Comparison of ENCODE assay signal across 26 cellular contexts in the genomic region with DNA sequence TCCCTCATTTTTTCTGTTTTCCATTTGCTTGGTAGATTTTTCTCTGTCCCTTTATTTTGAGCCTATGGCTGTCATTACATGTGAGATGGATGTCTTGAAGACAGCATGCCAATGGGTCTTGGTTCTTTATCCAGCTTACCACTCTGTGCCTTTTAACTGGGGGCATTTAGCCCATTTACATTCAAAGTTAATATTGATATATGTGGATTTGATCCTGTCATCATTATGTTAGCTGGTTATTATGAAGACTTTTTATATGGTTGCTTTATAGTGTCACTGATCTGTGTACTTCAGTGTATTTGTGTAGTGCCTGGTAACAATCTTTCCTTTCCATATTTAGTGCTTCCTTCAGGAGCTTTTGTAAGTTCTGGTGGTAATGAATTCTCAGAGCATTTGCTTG.
"Had no signal": no experiment of that assay in that cellular context is flagged by ENCODE, and none has a peak within 500 bp of the region (broad histone marks: within the 10 kb centered on the region; RNA-seq: fewer than 3 reads in every experiment).

No MANE protein-coding gene starts in this region.

- H3K4me3 Mint-ChIP-seq: dendritic cell treated with granulocyte-macrophage colony-stimulating factor and Interleukin-4, amounts not matched to agents 40 ng/mL and 50 ng/mL, for 4 days; effector memory CD8-positive, alpha-beta T cell; endodermal cell had no signal

- ATAC-seq: effector memory CD8-positive, alpha-beta T cell; esophagus mucosa; foreskin keratinocyte; gastrocnemius medialis; gastroesophageal sphincter; heart left ventricle; heart right ventricle had no signal

- DNase-seq: colonic mucosa; cortex of kidney; dermis blood vessel endothelial cell; dorsolateral prefrontal cortex; effector CD4-positive, alpha-beta T cell; effector CD8-positive, alpha-beta T cell; effector memory CD4-positive, alpha-beta T cell; effector memory CD8-positive, alpha-beta T cell; endodermal cell; erythroblast; esophagus squamous epithelium; foreskin fibroblast; foreskin keratinocyte; foreskin melanocyte; gastrocnemius medialis; glutamatergic neuron; head of caudate nucleus; heart left ventricle; heart right ventricle had no signal

- H3K36me3 ChIP-seq: colonic mucosa, esophagus muscularis mucosa, esophagus squamous epithelium, gastrocnemius medialis, gastroesophageal sphincter, heart left ventricle, heart right ventricle had no signal

- H3K4me3 ChIP-seq: colonic mucosa, coronary artery, dorsolateral prefrontal cortex, esophagus muscularis mucosa, esophagus squamous epithelium, gastrocnemius medialis, gastroesophageal sphincter, heart left ventricle, heart right ventricle, hepatocyte had no signal

- H3K4me1 ChIP-seq: colonic mucosa, esophagus squamous epithelium, foreskin keratinocyte had no signal

- H3K27ac ChIP-seq: colonic mucosa, coronary artery, dorsolateral prefrontal cortex, epithelial cell of prostate, esophagus muscularis mucosa, esophagus squamous epithelium, foreskin keratinocyte, gastrocnemius medialis, gastroesophageal sphincter, heart left ventricle, heart right ventricle, hepatocyte had no signal

- H3K9me3 ChIP-seq: colonic mucosa had no signal

- H3K27ac Mint-ChIP-seq: dendritic cell treated with granulocyte-macrophage colony-stimulating factor and Interleukin-4, amounts not matched to agents 40 ng/mL and 50 ng/mL, for 4 days; effector memory CD8-positive, alpha-beta T cell; endodermal cell had no signal
